In the genomic region with DNA sequence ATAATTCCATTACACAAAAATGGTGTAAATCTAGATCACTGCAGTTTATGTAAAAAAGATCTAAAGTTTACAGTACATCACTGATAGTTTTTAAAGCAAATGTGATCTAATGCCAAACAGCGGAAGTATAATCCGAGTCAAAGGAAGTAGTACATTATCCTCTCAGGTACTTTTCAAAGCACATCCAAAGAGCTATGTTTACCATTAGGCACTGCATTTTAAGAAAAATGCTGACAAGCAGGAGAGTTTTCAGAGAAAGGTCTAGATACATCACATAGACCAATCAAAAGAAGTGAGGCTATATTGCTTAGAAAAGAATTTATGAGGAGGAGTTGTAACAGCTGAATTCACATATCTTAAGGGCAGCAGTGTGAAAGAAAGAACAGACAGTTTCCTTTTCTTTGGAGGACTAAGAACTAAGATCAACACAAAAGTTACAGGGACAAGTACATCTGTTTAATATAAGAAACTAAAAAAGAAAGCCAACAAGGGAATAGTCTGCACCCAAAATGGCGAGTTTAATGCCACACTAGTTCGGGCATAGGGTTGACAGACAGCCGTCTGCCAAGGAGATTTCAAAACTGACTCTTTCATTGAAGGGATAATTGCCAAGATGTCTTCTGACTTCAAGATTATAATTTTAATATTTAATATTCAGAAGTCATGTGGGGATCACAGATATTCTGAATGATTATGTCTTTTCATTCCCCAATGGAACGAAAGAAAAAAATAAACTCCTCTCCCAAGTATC, we compare ENCODE assay signal across 8 cellular contexts. TPM values are rescaled to one million over a fixed set of nuclear protein-coding genes. Genes with fewer than 3 reads are reported as not detected.
DNase-seq lines count a peak whose midpoint lies in the region; ATAC-seq and TF ChIP-seq lines count a peak whose summit lies in the region.

No MANE protein-coding gene starts in this region.

- H3K9me3 Mint-ChIP-seq in activated naive CD8-positive, alpha-beta T cell treated with anti-CD3 and anti-CD28 coated beads for 36 hours: peaks cover 8% of the 10 kb centered on the region

- H3K4me3 ChIP-seq in heart right ventricle (peak overlapping the region in 8 of 10 donors; percentile 55 to 97 (median 80)), left lung (peak overlapping the region; percentile 65 to 67), uterus (peak overlapping the region; percentile 78 to 95)

- WGBS in heart right ventricle, 2 donors: 52 to 59% methylated on average over 6 of the region's 6 CpGs

- H3K27ac ChIP-seq in heart right ventricle: peak overlapping the region in 5 of 10 donors; percentile 85 to 93 (median 90)
- peak overlapping the region; percentile 86 to 90 for H3K27ac ChIP-seq in left lung
- H3K27ac ChIP-seq in uterus: peak overlapping the region in 1 of 2 donors; percentile 85

- H3K36me3 ChIP-seq in heart right ventricle (peaks cover 0 to 47% (median 0%) of the 10 kb centered on the region in 9 donors), left lung (peaks cover 0 to 31% of the 10 kb centered on the region in 2 donors), uterus (no peaks in the 10 kb centered on the region)

- ATAC-seq in heart right ventricle (no peak), Right ventricle myocardium superior (ENCODE audit: poor library complexity) (no peak), left lung (no peak), esophagus mucosa (no peak)

- no peaks in the 10 kb centered on the region for H3K9me3 ChIP-seq in heart right ventricle
- H3K9me3 ChIP-seq in left lung: no peaks in the 10 kb centered on the region
- H3K9me3 ChIP-seq in uterus: no peaks in the 10 kb centered on the region

- H3K27me3 ChIP-seq in heart right ventricle: no peaks in the 10 kb centered on the region
- H3K27me3 ChIP-seq in left lung: no peaks in the 10 kb centered on the region
- no peaks in the 10 kb centered on the region for H3K27me3 ChIP-seq in uterus

- intact Hi-C loops in heart right ventricle (cut with DNase I): loop anchor here in 7 of 10 donors (5.0 to 10.0 kb wide), 12 partner anchors 84 to 1513 kb away; partner anchors contain the start of gene ZNF391 (in 1 of the 7)
- intact Hi-C loops in Right ventricle myocardium superior (cut with DNase I): loop anchor here (10.0 kb wide), 1 partner anchor 287 kb away; no protein-coding TSS in a partner anchor
- intact Hi-C loops in left lung (cut with DNase I): no loop called here
- intact Hi-C loops in uterus (cut with DNase I; ENCODE audit: low total_unique reads): no loop called here

- H3K4me1 Mint-ChIP-seq in activated naive CD8-positive, alpha-beta T cell treated with anti-CD3 and anti-CD28 coated beads for 36 hours: peaks cover 41% of the 10 kb centered on the region

- peak overlapping the region; percentile 97 for H3K27ac Mint-ChIP-seq in activated naive CD8-positive, alpha-beta T cell treated with anti-CD3 and anti-CD28 coated beads for 36 hours

- peaks cover 50% of the 10 kb centered on the region for H3K36me3 Mint-ChIP-seq in activated naive CD8-positive, alpha-beta T cell treated with anti-CD3 and anti-CD28 coated beads for 36 hours

- H3K4me3 Mint-ChIP-seq in activated naive CD8-positive, alpha-beta T cell treated with anti-CD3 and anti-CD28 coated beads for 36 hours: peak overlapping the region; percentile 92

- TF ChIP-seq CTCF in heart right ventricle (IDR thresholded peaks at IDR 0.05): no peak
- TF ChIP-seq CTCF in left lung (IDR thresholded peaks at IDR 0.05): no peak
- TF ChIP-seq CTCF in uterus (IDR thresholded peaks at IDR 0.05): no peak

- H3K4me1 ChIP-seq in heart right ventricle (peaks cover 0 to 26% (median 16%) of the 10 kb centered on the region in 9 donors), left lung (peaks cover 7 to 11% of the 10 kb centered on the region in 2 donors), uterus (no peaks in the 10 kb centered on the region)

- H3K27me3 Mint-ChIP-seq in activated naive CD8-positive, alpha-beta T cell treated with anti-CD3 and anti-CD28 coated beads for 36 hours: no peaks in the 10 kb centered on the region

- no peak for TF ChIP-seq POLR2A in uterus (IDR thresholded peaks at IDR 0.05)

- DNase-seq in heart right ventricle (no peak), Right ventricle myocardium superior (no peak), left lung (no peak), uterus (no peak), NCI-H2196 treated with DMSO at 0.1 percent for 48 hours (lab: John Stamatoyannopoulos, UW; ENCODE audit: unreplicated experiment) (no peak), DMS53 treated with DMSO at 0.1 percent for 48 hours (lab: John Stamatoyannopoulos, UW; ENCODE audit: unreplicated experiment) (no peak)
- DNase-seq in activated naive CD8-positive, alpha-beta T cell treated with anti-CD3 and anti-CD28 coated beads for 36 hours: no peak

RNA-seq across cellular contexts. Expression of gene ZNF184, which starts 1.4 kb away (rescaled TPM):
- total RNA-seq in heart right ventricle (1 to 10 TPM; 2.1 to 5.5 (median 3.4) TPM), Right ventricle myocardium superior (3.7 TPM), left lung (1 to 10 TPM; 6.0 TPM), uterus (10 to 100 TPM in 2 of 4 donors, 1 to 10 TPM in 2; 3.8 to 28.3 (median 10.7) TPM), esophagus mucosa (3.0 TPM)
- polyA plus RNA-seq in heart right ventricle: 1 to 10 TPM; 1.3 to 1.4 TPM
- 1 to 10 TPM; 8.5 to 8.9 TPM for total RNA-seq in activated naive CD8-positive, alpha-beta T cell treated with anti-CD3 and anti-CD28 coated beads for 36 hours

Comparison
In these comparisons a context has a peak if more than half of its experiments do, and no peak if none do; other contexts are left out.
1. intact Hi-C loops: an anchor here in heart right ventricle (5.0 to 10.0 kb wide) and Right ventricle myocardium superior (10.0 kb wide); none called in left lung and uterus.